12 cellular contexts compared by ENCODE assay signal in genomic region chr5:119357815-119358559, GRCh38. TPM values are rescaled to one million over a fixed set of nuclear protein-coding genes. Genes with fewer than 3 reads are reported as not detected.
DNase-seq lines count a peak whose midpoint lies in the region; ATAC-seq, FAIRE-seq and TF ChIP-seq lines count a peak whose summit lies in the region.
"Had no signal": no experiment of that assay in that cellular context is flagged by ENCODE, and none has a peak within 500 bp of the region (broad histone marks: within the 10 kb centered on the region; RNA-seq: fewer than 3 reads in every experiment).

No MANE protein-coding gene starts in this region.

- in situ Hi-C loops in gastrocnemius medialis (cut with MboI; ENCODE audit: low sequenced_read_pairs in 4 of 4): no loop called here

- FAIRE-seq in GM19239 (lab: Jason Lieb, UNC): peak; percentile 83
- FAIRE-seq: endometrium had no signal

- H3K27me3 Mint-ChIP-seq in activated naive CD8-positive, alpha-beta T cell treated with anti-CD3 and anti-CD28 coated beads, Interleukin-2, amount 50 U/mL, for 24 hours: no peaks in the 10 kb centered on the region
- H3K27me3 Mint-ChIP-seq in neural crest cell (ENCODE audit: low read depth): peaks cover 59% of the 10 kb centered on the region

- H3K36me3 Mint-ChIP-seq in activated naive CD8-positive, alpha-beta T cell treated with anti-CD3 and anti-CD28 coated beads, Interleukin-2, amount 50 U/mL, for 24 hours (ENCODE audit: low read depth): peaks cover 63% of the 10 kb centered on the region
- H3K36me3 Mint-ChIP-seq in neural crest cell (ENCODE audit: low read depth): no peaks in the 10 kb centered on the region

- H3K4me3 Mint-ChIP-seq in activated naive CD8-positive, alpha-beta T cell treated with anti-CD3 and anti-CD28 coated beads, Interleukin-2, amount 50 U/mL, for 24 hours: peak overlapping the region; percentile 95
- peak overlapping the region; percentile 16 for H3K4me3 Mint-ChIP-seq in neural crest cell

- H3K27ac Mint-ChIP-seq in activated naive CD8-positive, alpha-beta T cell treated with anti-CD3 and anti-CD28 coated beads, Interleukin-2, amount 50 U/mL, for 24 hours: peak overlapping the region; percentile 100
- H3K27ac Mint-ChIP-seq in neural crest cell (ENCODE audit: unreplicated experiment): no peak overlapping the region

- peak overlapping the region; percentile 64 to 91 (median 76) for H3K4me2 ChIP-seq in BLaER1 treated with 17β-estradiol and CSF1 and Interleukin-3, amounts not matched to agents 10 nM and 100 nM

- peaks cover 0 to 13% (median 0%) of the 10 kb centered on the region in 11 experiments; a peak in 8 of 22 replicates for H3K9me3 ChIP-seq in BLaER1 treated with 17β-estradiol and CSF1 and Interleukin-3, amounts not matched to agents 10 nM and 100 nM (replicated peaks in 1 of 11)
- no peaks in the 10 kb centered on the region for H3K9me3 ChIP-seq in gastrocnemius medialis

- H4K20me1 ChIP-seq in BLaER1 treated with 17β-estradiol and CSF1 and Interleukin-3, amounts not matched to agents 10 nM and 100 nM: peaks cover 5 to 83% (median 47%) of the 10 kb centered on the region in 11 experiments; a peak in 21 of 22 replicates

- H3K27ac ChIP-seq in BLaER1 treated with 17β-estradiol and CSF1 and Interleukin-3, amounts not matched to agents 10 nM and 100 nM: peak overlapping the region in 3 of 11 experiments; percentile 77 to 85 (median 85); a peak in 2 of 22 replicates
- no peak overlapping the region for H3K27ac ChIP-seq in gastrocnemius medialis

- peaks cover 0 to 43% (median 35%) of the 10 kb centered on the region in 11 experiments; a peak in 19 of 22 replicates for H3K27me3 ChIP-seq in BLaER1 treated with 17β-estradiol and CSF1 and Interleukin-3, amounts not matched to agents 10 nM and 100 nM
- H3K27me3 ChIP-seq in gastrocnemius medialis: peaks cover 6 to 33% (median 18%) of the 10 kb centered on the region in 3 donors

- peak overlapping the region in 8 of 10 experiments; percentile 63 to 83 (median 70); a peak in 15 of 20 replicates for H3K4me3 ChIP-seq in BLaER1 treated with 17β-estradiol and CSF1 and Interleukin-3, amounts not matched to agents 10 nM and 100 nM
- H3K4me3 ChIP-seq in gastrocnemius medialis: no peak overlapping the region

- DNase-seq in GM19239 (ENCODE audit: insufficient read length, low spot score): no peak
- no peak for DNase-seq in activated naive CD8-positive, alpha-beta T cell treated with anti-CD3 and anti-CD28 coated beads, Interleukin-2, amount 50 U/mL, for 24 hours
- no peak for DNase-seq in neural crest cell (ENCODE audit: low read depth, low spot score)
- DNase-seq in activated gamma-delta T cell (lab: John Stamatoyannopoulos, UW): no peak
- DNase-seq in SHP77 (lab: John Stamatoyannopoulos, UW): no peak
- no peak for DNase-seq in gastrocnemius medialis
- DNase-seq: aorta, KBM-7, NCI-H226 had no signal

- no peak for ATAC-seq in activated naive CD8-positive, alpha-beta T cell treated with anti-CD3 and anti-CD28 coated beads, Interleukin-2, amount 50 U/mL, for 24 hours
- ATAC-seq in GM21619 (IDR thresholded peaks at IDR 0.05; ENCODE audit: unreplicated experiment) (no peak), gastrocnemius medialis (no peak)

- intact Hi-C loops in gastrocnemius medialis (cut with DNase I; ENCODE audit: low total_unique reads): loop anchor here (5.0 kb wide), 1 partner anchor 91 kb away; no protein-coding TSS in a partner anchor

- peaks cover 88% of the 10 kb centered on the region for H3K4me1 Mint-ChIP-seq in activated naive CD8-positive, alpha-beta T cell treated with anti-CD3 and anti-CD28 coated beads, Interleukin-2, amount 50 U/mL, for 24 hours
- peaks cover 23% of the 10 kb centered on the region for H3K4me1 Mint-ChIP-seq in neural crest cell

- TF ChIP-seq CTCF in neural crest cell (conservative IDR thresholded peaks at IDR 0.05) (no peak), gastrocnemius medialis (IDR thresholded peaks at IDR 0.05 in 4 of 5, conservative IDR thresholded peaks at IDR 0.05 in 1 of 5) (no peak)

- peaks cover 50 to 89% (median 61%) of the 10 kb centered on the region in 10 experiments for H3K4me1 ChIP-seq in BLaER1 treated with 17β-estradiol and CSF1 and Interleukin-3, amounts not matched to agents 10 nM and 100 nM
- H3K4me1 ChIP-seq in gastrocnemius medialis: no peaks in the 10 kb centered on the region

- peak overlapping the region in 5 of 11 experiments; percentile 79 to 82 (median 81); a peak in 9 of 22 replicates for H3K9ac ChIP-seq in BLaER1 treated with 17β-estradiol and CSF1 and Interleukin-3, amounts not matched to agents 10 nM and 100 nM

- no peak for TF ChIP-seq POLR2A in gastrocnemius medialis (IDR thresholded peaks at IDR 0.05)

- H3K36me3 ChIP-seq in BLaER1 treated with 17β-estradiol and CSF1 and Interleukin-3, amounts not matched to agents 10 nM and 100 nM: peaks cover 3 to 38% (median 15%) of the 10 kb centered on the region in 11 experiments; a peak in 18 of 22 replicates
- H3K36me3 ChIP-seq in gastrocnemius medialis: no peaks in the 10 kb centered on the region

- no peaks in the 10 kb centered on the region for H3K9me3 Mint-ChIP-seq in activated naive CD8-positive, alpha-beta T cell treated with anti-CD3 and anti-CD28 coated beads, Interleukin-2, amount 50 U/mL, for 24 hours
- H3K9me3 Mint-ChIP-seq in neural crest cell: peaks cover 4% of the 10 kb centered on the region

RNA-seq across cellular contexts. Expression of gene TNFAIP8, which starts 2.2 kb away (rescaled TPM):
- total RNA-seq in neural crest cell (8.6 and 10.8 TPM in 2 replicates), gastrocnemius medialis (1 to 10 TPM in 3 of 4 donors, under 1 TPM in 1; 0.20 to 5.8 (median 2.0) TPM)

Comparison
In these comparisons a context has a peak if more than half of its experiments do, and no peak if none do; other contexts are left out.
1. H3K4me3 ChIP-seq: peak in BLaER1 treated with 17β-estradiol and CSF1 and Interleukin-3, amounts not matched to agents 10 nM and 100 nM (8 of 10); none in gastrocnemius medialis (0 of 4).